Comparison of ENCODE assay signal across 1 cellular context in the genomic region with DNA sequence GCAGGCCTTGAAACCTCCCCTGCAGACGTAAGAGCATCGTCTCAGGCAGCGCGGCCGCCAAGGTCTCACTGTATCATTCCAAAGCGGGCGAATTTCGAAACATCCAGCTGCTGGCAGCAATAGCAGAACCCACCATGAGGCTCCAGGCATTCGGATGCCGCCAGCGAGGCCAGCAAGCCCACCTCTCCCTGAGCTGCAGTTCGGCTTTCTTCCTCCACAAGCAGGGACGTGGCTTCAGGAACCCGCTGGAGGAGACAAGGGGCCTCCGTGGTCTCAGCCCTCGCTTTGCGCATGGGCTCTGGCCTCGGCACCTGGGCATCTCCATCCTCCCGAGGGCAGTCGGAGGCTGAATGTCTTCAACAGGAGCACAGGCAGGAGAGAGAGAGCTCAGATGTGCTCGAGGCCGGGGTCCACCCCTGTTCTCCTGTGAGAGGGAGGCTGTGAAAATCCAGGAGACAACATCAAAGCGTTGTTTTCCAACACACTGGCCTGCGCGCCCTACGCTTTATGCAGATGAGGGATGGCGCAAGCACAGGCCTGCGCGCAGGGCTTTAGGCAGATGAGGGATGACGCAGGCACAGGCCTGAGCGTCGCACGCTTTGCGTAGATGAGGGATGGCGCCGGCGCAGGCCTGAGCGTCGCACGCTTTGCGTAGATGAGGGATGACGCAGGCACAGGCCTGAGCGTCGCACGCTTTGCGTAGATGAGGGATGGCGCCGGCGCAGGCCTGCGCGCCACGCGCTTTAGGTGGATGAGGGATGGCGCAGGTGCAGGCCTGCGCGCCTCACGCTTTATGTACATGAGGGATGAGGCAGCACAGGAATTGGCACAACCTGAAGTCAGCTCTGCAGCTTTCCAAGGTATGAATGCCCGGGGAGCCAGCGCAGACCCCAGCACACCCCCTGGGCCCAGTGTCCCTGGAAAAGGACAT.
TF ChIP-seq lines count a peak whose summit lies in the region.

No MANE protein-coding gene starts in this region.

TF ChIP-seq in GM12878, 131 proteins besides CTCF, POLR2A, EP300 and RAD21:
- TF ChIP-seq, protein P1, sequence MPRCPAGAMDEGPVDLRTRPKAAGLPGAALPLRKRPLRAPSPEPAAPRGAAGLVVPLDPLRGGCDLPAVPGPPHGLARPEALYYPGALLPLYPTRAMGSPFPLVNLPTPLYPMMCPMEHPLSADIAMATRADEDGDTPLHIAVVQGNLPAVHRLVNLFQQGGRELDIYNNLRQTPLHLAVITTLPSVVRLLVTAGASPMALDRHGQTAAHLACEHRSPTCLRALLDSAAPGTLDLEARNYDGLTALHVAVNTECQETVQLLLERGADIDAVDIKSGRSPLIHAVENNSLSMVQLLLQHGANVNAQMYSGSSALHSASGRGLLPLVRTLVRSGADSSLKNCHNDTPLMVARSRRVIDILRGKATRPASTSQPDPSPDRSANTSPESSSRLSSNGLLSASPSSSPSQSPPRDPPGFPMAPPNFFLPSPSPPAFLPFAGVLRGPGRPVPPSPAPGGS (IDR thresholded peaks at IDR 0.05; ENCODE audit: borderline replicate concordance, insufficient read depth, low read depth, low read length, poor library complexity, severe bottlenecking), result peak; percentile 79
- TF ChIP-seq NR2C1 (IDR thresholded peaks at IDR 0.05) (no peak), ESRRA (IDR thresholded peaks at IDR 0.05; ENCODE audit: low read length) (no peak), RELA (IDR thresholded peaks at IDR 0.05; ENCODE audit: borderline replicate concordance, partially characterized antibody) (no peak), CREM (IDR thresholded peaks at IDR 0.05; ENCODE audit: low read depth) (no peak), SREBF2 (IDR thresholded peaks at IDR 0.05; ENCODE audit: low read length) (no peak), POU2F2 (IDR thresholded peaks at IDR 0.05; ENCODE audit: borderline replicate concordance, low read depth, low read length) (no peak), MYB (IDR thresholded peaks at IDR 0.05; ENCODE audit: borderline replicate concordance, low read depth, low read length) (no peak), YBX1 (IDR thresholded peaks at IDR 0.05) (no peak), TCF3 (IDR thresholded peaks at IDR 0.05; ENCODE audit: borderline replicate concordance, insufficient read depth, low read depth, low read length) (peak; percentile 77; the same call in 1 of the 2 replicates), ZNF24 (IDR thresholded peaks at IDR 0.05) (no peak)
- TF ChIP-seq, protein P2, sequence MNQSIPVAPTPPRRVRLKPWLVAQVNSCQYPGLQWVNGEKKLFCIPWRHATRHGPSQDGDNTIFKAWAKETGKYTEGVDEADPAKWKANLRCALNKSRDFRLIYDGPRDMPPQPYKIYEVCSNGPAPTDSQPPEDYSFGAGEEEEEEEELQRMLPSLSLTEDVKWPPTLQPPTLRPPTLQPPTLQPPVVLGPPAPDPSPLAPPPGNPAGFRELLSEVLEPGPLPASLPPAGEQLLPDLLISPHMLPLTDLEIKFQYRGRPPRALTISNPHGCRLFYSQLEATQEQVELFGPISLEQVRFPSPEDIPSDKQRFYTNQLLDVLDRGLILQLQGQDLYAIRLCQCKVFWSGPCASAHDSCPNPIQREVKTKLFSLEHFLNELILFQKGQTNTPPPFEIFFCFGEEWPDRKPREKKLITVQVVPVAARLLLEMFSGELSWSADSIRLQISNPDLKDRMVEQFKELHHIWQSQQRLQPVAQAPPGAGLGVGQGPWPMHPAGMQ (IDR thresholded peaks at IDR 0.05; ENCODE audit: borderline replicate concordance), result no peak
- TF ChIP-seq, protein P3, sequence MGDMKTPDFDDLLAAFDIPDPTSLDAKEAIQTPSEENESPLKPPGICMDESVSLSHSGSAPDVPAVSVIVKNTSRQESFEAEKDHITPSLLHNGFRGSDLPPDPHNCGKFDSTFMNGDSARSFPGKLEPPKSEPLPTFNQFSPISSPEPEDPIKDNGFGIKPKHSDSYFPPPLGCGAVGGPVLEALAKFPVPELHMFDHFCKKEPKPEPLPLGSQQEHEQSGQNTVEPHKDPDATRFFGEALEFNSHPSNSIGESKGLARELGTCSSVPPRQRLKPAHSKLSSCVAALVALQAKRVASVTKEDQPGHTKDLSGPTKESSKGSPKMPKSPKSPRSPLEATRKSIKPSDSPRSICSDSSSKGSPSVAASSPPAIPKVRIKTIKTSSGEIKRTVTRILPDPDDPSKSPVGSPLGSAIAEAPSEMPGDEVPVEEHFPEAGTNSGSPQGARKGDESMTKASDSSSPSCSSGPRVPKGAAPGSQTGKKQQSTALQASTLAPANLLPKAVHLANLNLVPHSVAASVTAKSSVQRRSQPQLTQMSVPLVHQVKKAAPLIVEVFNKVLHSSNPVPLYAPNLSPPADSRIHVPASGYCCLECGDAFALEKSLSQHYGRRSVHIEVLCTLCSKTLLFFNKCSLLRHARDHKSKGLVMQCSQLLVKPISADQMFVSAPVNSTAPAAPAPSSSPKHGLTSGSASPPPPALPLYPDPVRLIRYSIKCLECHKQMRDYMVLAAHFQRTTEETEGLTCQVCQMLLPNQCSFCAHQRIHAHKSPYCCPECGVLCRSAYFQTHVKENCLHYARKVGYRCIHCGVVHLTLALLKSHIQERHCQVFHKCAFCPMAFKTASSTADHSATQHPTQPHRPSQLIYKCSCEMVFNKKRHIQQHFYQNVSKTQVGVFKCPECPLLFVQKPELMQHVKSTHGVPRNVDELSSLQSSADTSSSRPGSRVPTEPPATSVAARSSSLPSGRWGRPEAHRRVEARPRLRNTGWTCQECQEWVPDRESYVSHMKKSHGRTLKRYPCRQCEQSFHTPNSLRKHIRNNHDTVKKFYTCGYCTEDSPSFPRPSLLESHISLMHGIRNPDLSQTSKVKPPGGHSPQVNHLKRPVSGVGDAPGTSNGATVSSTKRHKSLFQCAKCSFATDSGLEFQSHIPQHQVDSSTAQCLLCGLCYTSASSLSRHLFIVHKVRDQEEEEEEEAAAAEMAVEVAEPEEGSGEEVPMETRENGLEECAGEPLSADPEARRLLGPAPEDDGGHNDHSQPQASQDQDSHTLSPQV (IDR thresholded peaks at IDR 0.05), result no peak
